In the genomic region with DNA sequence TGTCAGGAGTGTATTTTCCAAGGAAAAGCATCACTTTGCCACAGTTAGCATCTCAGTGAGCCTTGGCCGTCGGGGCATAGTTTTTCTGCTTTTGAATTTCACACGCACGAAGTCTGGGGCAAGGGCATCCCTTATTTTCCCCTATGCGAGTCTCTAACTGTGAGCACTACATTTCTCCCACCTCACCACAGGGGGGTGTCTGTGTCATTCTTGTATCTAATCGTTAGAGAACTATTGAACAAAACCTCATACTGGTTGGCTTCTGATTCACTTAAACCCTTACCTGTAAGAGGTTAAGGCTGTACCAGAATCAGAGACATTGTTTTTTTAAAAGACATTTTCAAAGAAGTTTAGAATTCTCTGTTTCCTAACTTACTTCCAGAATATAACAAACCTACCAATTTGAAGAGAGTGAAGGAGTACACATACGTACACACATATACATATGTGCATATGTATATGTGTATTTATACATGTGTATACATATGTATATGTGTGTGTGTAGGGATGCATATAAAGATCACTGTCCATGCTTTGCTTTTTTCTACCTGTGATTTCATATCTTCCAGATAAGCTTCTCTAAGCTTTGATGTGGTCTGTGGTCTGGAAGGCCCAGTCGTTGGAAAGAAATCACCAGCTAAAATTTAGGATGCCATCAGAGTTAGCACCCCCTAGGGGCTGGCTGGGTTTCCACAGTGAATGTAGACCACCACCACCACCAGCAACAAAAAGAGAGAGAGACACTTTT, we compare ENCODE assay signal across 9 cellular contexts. TPM values are rescaled to one million over a fixed set of nuclear protein-coding genes. Genes with fewer than 3 reads are reported as not detected.
DNase-seq lines count a peak whose midpoint lies in the region; ATAC-seq, FAIRE-seq and TF ChIP-seq lines count a peak whose summit lies in the region.
"Had no signal": no experiment of that assay in that cellular context is flagged by ENCODE, and none has a peak within 500 bp of the region (broad histone marks: within the 10 kb centered on the region; RNA-seq: fewer than 3 reads in every experiment).

No MANE protein-coding gene starts in this region.

- no peak overlapping the region for H3K4me3 ChIP-seq in BE2C (ENCODE audit: low read depth, low read length)
- H3K4me3 ChIP-seq in fibroblast of lung (replicated peaks in 1 of 4; ENCODE audit: control extremely low read depth in 1 of 4, insufficient read depth in 1 of 4, low read depth in 3 of 4, low read length in 4 of 4), result no peak overlapping the region

- H3K4me2 ChIP-seq in fibroblast of lung (ENCODE audit: extremely low read depth, insufficient read depth, low read length), result no peak overlapping the region

- H3K4me1 ChIP-seq in BE2C (no peaks in the 10 kb centered on the region), fibroblast of lung (ENCODE audit: control insufficient read depth, extremely low read depth, insufficient read depth, low read length) (no peaks in the 10 kb centered on the region)

- no peak overlapping the region for H3K4me3 Mint-ChIP-seq in progenitor cell of endocrine pancreas (ENCODE audit: low read depth)

- no peaks in the 10 kb centered on the region for H3K79me2 ChIP-seq in fibroblast of lung (ENCODE audit: control insufficient read depth, insufficient read depth, low read length)

- no peak overlapping the region for H2AFZ ChIP-seq in fibroblast of lung (ENCODE audit: low read length)

- peak; percentile 63 for TF ChIP-seq CTCF in BE2C (IDR thresholded peaks at IDR 0.05; ENCODE audit: low read depth, low read length)
- peak; percentile 43; the same call in 2 of the 3 replicates for TF ChIP-seq CTCF in GM12872 (IDR thresholded peaks at IDR 0.05; ENCODE audit: insufficient read depth, low read depth, low read length)
- peak; percentile 42 to 48 for TF ChIP-seq CTCF in fibroblast of lung (conservative IDR thresholded peaks at IDR 0.05 in 1 of 2, IDR thresholded peaks at IDR 0.05 in 1 of 2; ENCODE audit: low read depth in 1 of 2, low read length in 2 of 2)
- TF ChIP-seq CTCF in progenitor cell of endocrine pancreas (IDR thresholded peaks at IDR 0.05; ENCODE audit: unreplicated experiment), result peak; percentile 51

- H3K36me3 ChIP-seq in BE2C, result no peaks in the 10 kb centered on the region
- H3K36me3 ChIP-seq in fibroblast of lung (ENCODE audit: control insufficient read depth, insufficient read depth, low read length), result no peaks in the 10 kb centered on the region

- H4K20me1 ChIP-seq in fibroblast of lung (ENCODE audit: control insufficient read depth, extremely low read depth, insufficient read depth, low read length), result no peaks in the 10 kb centered on the region

- DNase-seq in BE2C (peak; percentile 38), RCC 7860 (ENCODE audit: low spot score) (peak; percentile 10), fibroblast of lung (ENCODE audit: low read depth in 2 of 2) (peak; percentile 13 to 31), progenitor cell of endocrine pancreas (ENCODE audit: low spot score, unreplicated experiment) (no peak), ecto neural progenitor cell (ENCODE audit: low spot score) (no peak), foreskin melanocyte (no peak)
- DNase-seq: left cardiac atrium had no signal

- ATAC-seq in HG02571 (IDR thresholded peaks at IDR 0.05; ENCODE audit: unreplicated experiment), result no peak

- H3K27me3 ChIP-seq in BE2C (no peaks in the 10 kb centered on the region), fibroblast of lung (ENCODE audit: control insufficient read depth, insufficient read depth, low read length) (peaks cover 7% of the 10 kb centered on the region)

- H3K27ac ChIP-seq in fibroblast of lung (ENCODE audit: insufficient read depth, low read length), result no peak overlapping the region

- peaks cover 3% of the 10 kb centered on the region for H3K4me1 Mint-ChIP-seq in progenitor cell of endocrine pancreas (ENCODE audit: low read depth)

- H3K9me3 ChIP-seq in BE2C (no peaks in the 10 kb centered on the region), fibroblast of lung (ENCODE audit: control insufficient read depth, insufficient read depth, low read depth, low read length) (no peaks in the 10 kb centered on the region)

- peaks cover 25% of the 10 kb centered on the region for H3K36me3 Mint-ChIP-seq in progenitor cell of endocrine pancreas (ENCODE audit: insufficient read depth)

- H3K27ac Mint-ChIP-seq in progenitor cell of endocrine pancreas, result no peak overlapping the region

- no peak overlapping the region for H3K9ac ChIP-seq in fibroblast of lung (ENCODE audit: insufficient read depth, low read length)

- H3K9me3 Mint-ChIP-seq in progenitor cell of endocrine pancreas (ENCODE audit: low read depth), result no peaks in the 10 kb centered on the region

- no peaks in the 10 kb centered on the region for H3K27me3 Mint-ChIP-seq in progenitor cell of endocrine pancreas

- no peak for FAIRE-seq in RCC 7860 (lab: Jason Lieb, UNC)

RNA-seq across cellular contexts. Expression of a gene that starts 49.4 kb away (rescaled TPM):
- polyA plus RNA-seq in BE2C (2012; ENCODE audit: insufficient read depth, insufficient read length, low read depth), result 2.6 TPM
- 0.17 TPM in 1 of 2 replicates, not detected in the other for total RNA-seq in fibroblast of lung
- polyA plus RNA-seq in fibroblast of lung, result 0.08 TPM in 1 of 2 replicates, not detected in the other
- not detected in 2 replicates for polyA plus RNA-seq in fibroblast of lung (2012)
- polyA minus RNA-seq in fibroblast of lung (ENCODE audit: low replicate concordance), result not detected in 2 replicates
- total RNA-seq in progenitor cell of endocrine pancreas, result 11.5 and 11.9 TPM in 2 replicates

Comparison
In these comparisons a context has a peak if more than half of its experiments do, and no peak if none do; other contexts are left out.
1. DNase-seq: peak in BE2C (single experiment), RCC 7860 (single experiment) and fibroblast of lung (2 of 2); none in progenitor cell of endocrine pancreas (single experiment), ecto neural progenitor cell (single experiment) and foreskin melanocyte (single experiment).
2. RNA of a gene that starts 49.4 kb away (total RNA-seq): 11.5 to 11.9 TPM in progenitor cell of endocrine pancreas; 0.17 TPM in fibroblast of lung; every median in the first group is over 10 times any median in the second.
3. Peak in every context shown above with its lines, with median percentiles within 50 percentile points of each other: CTCF ChIP-seq.